ENCODE assay signal across 8 cellular contexts in genomic region chr19:35715981-35716734, GRCh38. TPM values are rescaled to one million over a fixed set of nuclear protein-coding genes. Genes with fewer than 3 reads are reported as not detected.
A peak's percentile ranks its signal among the peaks of the same experiment; 100 is the strongest.
DNase-seq lines count a peak whose midpoint lies in the region; ATAC-seq and TF ChIP-seq lines count a peak whose summit lies in the region.

No MANE protein-coding gene starts in this region.

- intact Hi-C loops in mammary epithelial cell (cut with micrococcal nuclease) (loop anchor here (1.0 to 10.0 kb wide), 3 partner anchors 23 to 361 kb away; partner anchors contain the start of gene FFAR3), left colon (cut with DNase I, micrococcal nuclease) (loop anchor here in 1 of 2 donors (10.0 kb wide), 1 partner anchor 171 kb away; the partner anchor contains the start of gene TMEM147)

- H3K79me2 ChIP-seq in mammary epithelial cell (ENCODE audit: insufficient read depth, low read length): peaks cover 36% of the 10 kb centered on the region

- DNase-seq in stimulated activated CD4-positive, alpha-beta T cell treated with anti-CD3 and anti-CD28 coated beads, Interleukin-2, amount 100 ng/mL, for 4 hours (ENCODE audit: low read depth): peak; percentile 18
- DNase-seq in stimulated activated CD4-positive, alpha-beta T cell treated with anti-CD3 and anti-CD28 coated beads, Interleukin-4, amount 100 ng/mL, for 1 hour: no peak
- DNase-seq in NCI-H69 (lab: John Stamatoyannopoulos, UW) (peak; percentile 71), mammary epithelial cell (no peak), left colon (peak; percentile 67 to 74), NCI-H524 treated with DMSO at 0.1 percent for 48 hours (lab: John Stamatoyannopoulos, UW) (no peak)

- H3K9ac ChIP-seq in mammary epithelial cell (ENCODE audit: insufficient read depth, low read length) (no peak overlapping the region), subcutaneous abdominal adipose tissue (ENCODE audit: low read length in 5 of 5) (peak overlapping the region; percentile 73 to 91 (median 78))

- dilution Hi-C loops in mammary epithelial cell (cut with HindIII; ENCODE audit: low sequenced_read_pairs): no loop called here

- TF ChIP-seq CTCF in mammary epithelial cell (conservative IDR thresholded peaks at IDR 0.05 in 1 of 2, IDR thresholded peaks at IDR 0.05 in 1 of 2; ENCODE audit: extremely low read depth in 1 of 2, insufficient read depth in 1 of 2, low read depth in 1 of 2, low read length in 2 of 2): no peak

- peak overlapping the region; percentile 91 for H2AFZ ChIP-seq in mammary epithelial cell (ENCODE audit: low read depth, low read length)

- H3K4me3 ChIP-seq in mammary epithelial cell (replicated peaks in 1 of 3; ENCODE audit: insufficient read depth in 1 of 3, low read depth in 2 of 3, low read length in 3 of 3) (peak overlapping the region; percentile 90 to 94 (median 91)), subcutaneous abdominal adipose tissue (ENCODE audit: low read depth in 1 of 5, low read length in 5 of 5) (peak overlapping the region; percentile 67 to 88 (median 78))

- peak overlapping the region; percentile 91 for H3K4me2 ChIP-seq in mammary epithelial cell (ENCODE audit: insufficient read depth, low read depth, low read length)

- ATAC-seq in left colon: peak; percentile 39
- ATAC-seq in HG02938 (IDR thresholded peaks at IDR 0.05; ENCODE audit: unreplicated experiment): no peak

- H4K20me1 ChIP-seq in mammary epithelial cell (ENCODE audit: insufficient read depth, low read length): no peaks in the 10 kb centered on the region

- 4% methylated on average over 37 of the region's 48 CpGs for WGBS in mammary epithelial cell (ENCODE audit: low coverage, missing lambda C conversion rate)

- in situ Hi-C loops in mammary epithelial cell (cut with MboI; ENCODE audit: low sequenced_read_pairs in 2 of 2): loop anchor here in 1 of 2 donors (10.0 kb wide), 2 partner anchors 171 to 201 kb away; partner anchors contain the start of genes DMKN and TMEM147

- H3K27me3 ChIP-seq in mammary epithelial cell (ENCODE audit: insufficient read depth, low read length) (no peaks in the 10 kb centered on the region), subcutaneous abdominal adipose tissue (ENCODE audit: control insufficient read depth in 5 of 5, insufficient read depth in 4 of 5, low read length in 5 of 5) (peaks cover 0 to 4% (median 0%) of the 10 kb centered on the region in 5 donors)

- H3K36me3 ChIP-seq in mammary epithelial cell (ENCODE audit: insufficient read depth, low read length): no peaks in the 10 kb centered on the region
- peaks cover 0 to 15% (median 9%) of the 10 kb centered on the region in 5 donors for H3K36me3 ChIP-seq in subcutaneous abdominal adipose tissue (ENCODE audit: control insufficient read depth in 5 of 5, insufficient read depth in 5 of 5, low read length in 5 of 5)

- H3K27ac ChIP-seq in mammary epithelial cell (ENCODE audit: insufficient read depth, low read depth, low read length) (no peak overlapping the region), subcutaneous abdominal adipose tissue (ENCODE audit: low read depth, low read length) (peak overlapping the region; percentile 76)

- BruUV-seq in mammary epithelial cell (replicated peaks; lab: Mats Ljungman, UMichigan): no TSS peak

- H3K9me3 ChIP-seq in mammary epithelial cell (replicated peaks; ENCODE audit: insufficient read depth, low read length) (no peaks in the 10 kb centered on the region), subcutaneous abdominal adipose tissue (ENCODE audit: control insufficient read depth in 5 of 5, low read length in 5 of 5) (no peaks in the 10 kb centered on the region)

- CTCF ChIA-PET in mammary epithelial cell (lab: Charles Lee; ENCODE audit: low non-redundant PET): no interaction called here

- H3K4me1 ChIP-seq in mammary epithelial cell (ENCODE audit: insufficient read depth, low read length): peaks cover 23% of the 10 kb centered on the region
- peaks cover 6 to 35% (median 28%) of the 10 kb centered on the region in 5 donors for H3K4me1 ChIP-seq in subcutaneous abdominal adipose tissue (ENCODE audit: control insufficient read depth in 5 of 5, insufficient read depth in 5 of 5, low read length in 5 of 5)

RNA-seq across cellular contexts. Expression of gene KMT2B, which starts 1.6 kb away (rescaled TPM):
- 10 to 100 TPM; 32.0 to 34.9 TPM for total RNA-seq in mammary epithelial cell
- 14.2 TPM for polyA plus RNA-seq in mammary epithelial cell
- 29.0 TPM for polyA minus RNA-seq in mammary epithelial cell
- 10 to 100 TPM; 34.8 to 40.1 TPM for total RNA-seq in left colon

RNA-seq across cellular contexts. Expression of gene ZBTB32, which starts 11.8 kb away (rescaled TPM):
- not detected for total RNA-seq in mammary epithelial cell
- not detected for polyA plus RNA-seq in mammary epithelial cell
- not detected for polyA minus RNA-seq in mammary epithelial cell
- 1 to 10 TPM in 1 of 2 donors, under 1 TPM in 1; 0.15 to 1.1 TPM for total RNA-seq in left colon

RNA-seq across cellular contexts. Expression of gene IGFLR1, which starts 26.1 kb away (rescaled TPM):
- 1 to 10 TPM in 1 of 2 donors, not detected in 1; 1.4 TPM for total RNA-seq in mammary epithelial cell
- 1.9 TPM for polyA plus RNA-seq in mammary epithelial cell
- not detected for polyA minus RNA-seq in mammary epithelial cell
- 1 to 10 TPM; 4.1 to 7.7 TPM for total RNA-seq in left colon

RNA-seq across cellular contexts. Expression of gene U2AF1L4, which starts 29.1 kb away (rescaled TPM):
- total RNA-seq in mammary epithelial cell (10 to 100 TPM in 1 of 2 donors, 1 to 10 TPM in 1; 4.8 to 23.9 TPM), left colon (10 to 100 TPM; 14.5 to 17.3 TPM)
- polyA plus RNA-seq in mammary epithelial cell: 9.9 TPM
- polyA minus RNA-seq in mammary epithelial cell: 9.6 TPM

RNA-seq across cellular contexts. Expression of gene PSENEN, which starts 29.3 kb away (rescaled TPM):
- 10 to 100 TPM in 1 of 2 donors, 1 to 10 TPM in 1; 8.7 to 55.4 TPM for total RNA-seq in mammary epithelial cell
- polyA plus RNA-seq in mammary epithelial cell: 33.7 TPM
- polyA minus RNA-seq in mammary epithelial cell: 40.9 TPM
- total RNA-seq in left colon: 10 to 100 TPM; 82.2 to 86.0 TPM

Comparison
In these comparisons a context has a peak if more than half of its experiments do, and no peak if none do; other contexts are left out.
1. DNase-seq: peak in stimulated activated CD4-positive, alpha-beta T cell treated with anti-CD3 and anti-CD28 coated beads, Interleukin-2, amount 100 ng/mL, for 4 hours (single experiment), NCI-H69 (single experiment) and left colon (2 of 2); none in stimulated activated CD4-positive, alpha-beta T cell treated with anti-CD3 and anti-CD28 coated beads, Interleukin-4, amount 100 ng/mL, for 1 hour (single experiment), mammary epithelial cell (single experiment) and NCI-H524 treated with DMSO at 0.1 percent for 48 hours (single experiment).